Comparison of ENCODE assay signal across 1 cellular context in the genomic region with DNA sequence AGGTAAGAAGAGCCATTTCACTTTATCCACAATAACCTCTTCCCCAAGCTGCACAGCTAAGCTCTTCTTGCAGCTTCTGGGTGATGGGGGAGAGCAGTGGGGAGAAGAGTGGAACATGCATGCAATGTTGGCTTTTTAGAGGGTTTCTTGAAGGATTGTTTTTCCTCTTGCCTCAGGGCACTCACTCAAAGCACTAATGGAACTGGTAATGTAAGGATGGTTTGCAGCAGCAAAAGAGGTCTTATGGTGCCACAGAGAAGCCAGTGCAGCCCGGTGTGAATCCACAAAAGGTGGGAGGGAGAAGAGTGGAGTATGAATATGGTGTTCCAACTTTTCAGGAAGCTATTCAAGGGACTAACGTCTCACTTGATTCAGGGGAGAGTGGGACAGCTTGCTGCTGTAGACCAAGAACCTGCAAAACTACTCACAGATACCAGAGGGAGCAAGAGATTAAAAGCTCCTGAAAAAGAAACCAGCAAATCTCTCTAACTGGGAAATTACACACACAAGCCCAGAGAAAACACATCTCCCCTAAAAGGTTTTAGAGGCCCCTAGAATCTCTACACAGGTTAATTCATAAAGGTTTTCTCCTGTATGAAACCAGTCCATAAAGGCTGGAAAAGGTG.
TF ChIP-seq lines count a peak whose summit lies in the region.

No MANE protein-coding gene starts in this region.

TF ChIP-seq in GM23338, 12 proteins besides CTCF, POLR2A, EP300 and RAD21 (continued from another document):
- TF ChIP-seq, protein P1, sequence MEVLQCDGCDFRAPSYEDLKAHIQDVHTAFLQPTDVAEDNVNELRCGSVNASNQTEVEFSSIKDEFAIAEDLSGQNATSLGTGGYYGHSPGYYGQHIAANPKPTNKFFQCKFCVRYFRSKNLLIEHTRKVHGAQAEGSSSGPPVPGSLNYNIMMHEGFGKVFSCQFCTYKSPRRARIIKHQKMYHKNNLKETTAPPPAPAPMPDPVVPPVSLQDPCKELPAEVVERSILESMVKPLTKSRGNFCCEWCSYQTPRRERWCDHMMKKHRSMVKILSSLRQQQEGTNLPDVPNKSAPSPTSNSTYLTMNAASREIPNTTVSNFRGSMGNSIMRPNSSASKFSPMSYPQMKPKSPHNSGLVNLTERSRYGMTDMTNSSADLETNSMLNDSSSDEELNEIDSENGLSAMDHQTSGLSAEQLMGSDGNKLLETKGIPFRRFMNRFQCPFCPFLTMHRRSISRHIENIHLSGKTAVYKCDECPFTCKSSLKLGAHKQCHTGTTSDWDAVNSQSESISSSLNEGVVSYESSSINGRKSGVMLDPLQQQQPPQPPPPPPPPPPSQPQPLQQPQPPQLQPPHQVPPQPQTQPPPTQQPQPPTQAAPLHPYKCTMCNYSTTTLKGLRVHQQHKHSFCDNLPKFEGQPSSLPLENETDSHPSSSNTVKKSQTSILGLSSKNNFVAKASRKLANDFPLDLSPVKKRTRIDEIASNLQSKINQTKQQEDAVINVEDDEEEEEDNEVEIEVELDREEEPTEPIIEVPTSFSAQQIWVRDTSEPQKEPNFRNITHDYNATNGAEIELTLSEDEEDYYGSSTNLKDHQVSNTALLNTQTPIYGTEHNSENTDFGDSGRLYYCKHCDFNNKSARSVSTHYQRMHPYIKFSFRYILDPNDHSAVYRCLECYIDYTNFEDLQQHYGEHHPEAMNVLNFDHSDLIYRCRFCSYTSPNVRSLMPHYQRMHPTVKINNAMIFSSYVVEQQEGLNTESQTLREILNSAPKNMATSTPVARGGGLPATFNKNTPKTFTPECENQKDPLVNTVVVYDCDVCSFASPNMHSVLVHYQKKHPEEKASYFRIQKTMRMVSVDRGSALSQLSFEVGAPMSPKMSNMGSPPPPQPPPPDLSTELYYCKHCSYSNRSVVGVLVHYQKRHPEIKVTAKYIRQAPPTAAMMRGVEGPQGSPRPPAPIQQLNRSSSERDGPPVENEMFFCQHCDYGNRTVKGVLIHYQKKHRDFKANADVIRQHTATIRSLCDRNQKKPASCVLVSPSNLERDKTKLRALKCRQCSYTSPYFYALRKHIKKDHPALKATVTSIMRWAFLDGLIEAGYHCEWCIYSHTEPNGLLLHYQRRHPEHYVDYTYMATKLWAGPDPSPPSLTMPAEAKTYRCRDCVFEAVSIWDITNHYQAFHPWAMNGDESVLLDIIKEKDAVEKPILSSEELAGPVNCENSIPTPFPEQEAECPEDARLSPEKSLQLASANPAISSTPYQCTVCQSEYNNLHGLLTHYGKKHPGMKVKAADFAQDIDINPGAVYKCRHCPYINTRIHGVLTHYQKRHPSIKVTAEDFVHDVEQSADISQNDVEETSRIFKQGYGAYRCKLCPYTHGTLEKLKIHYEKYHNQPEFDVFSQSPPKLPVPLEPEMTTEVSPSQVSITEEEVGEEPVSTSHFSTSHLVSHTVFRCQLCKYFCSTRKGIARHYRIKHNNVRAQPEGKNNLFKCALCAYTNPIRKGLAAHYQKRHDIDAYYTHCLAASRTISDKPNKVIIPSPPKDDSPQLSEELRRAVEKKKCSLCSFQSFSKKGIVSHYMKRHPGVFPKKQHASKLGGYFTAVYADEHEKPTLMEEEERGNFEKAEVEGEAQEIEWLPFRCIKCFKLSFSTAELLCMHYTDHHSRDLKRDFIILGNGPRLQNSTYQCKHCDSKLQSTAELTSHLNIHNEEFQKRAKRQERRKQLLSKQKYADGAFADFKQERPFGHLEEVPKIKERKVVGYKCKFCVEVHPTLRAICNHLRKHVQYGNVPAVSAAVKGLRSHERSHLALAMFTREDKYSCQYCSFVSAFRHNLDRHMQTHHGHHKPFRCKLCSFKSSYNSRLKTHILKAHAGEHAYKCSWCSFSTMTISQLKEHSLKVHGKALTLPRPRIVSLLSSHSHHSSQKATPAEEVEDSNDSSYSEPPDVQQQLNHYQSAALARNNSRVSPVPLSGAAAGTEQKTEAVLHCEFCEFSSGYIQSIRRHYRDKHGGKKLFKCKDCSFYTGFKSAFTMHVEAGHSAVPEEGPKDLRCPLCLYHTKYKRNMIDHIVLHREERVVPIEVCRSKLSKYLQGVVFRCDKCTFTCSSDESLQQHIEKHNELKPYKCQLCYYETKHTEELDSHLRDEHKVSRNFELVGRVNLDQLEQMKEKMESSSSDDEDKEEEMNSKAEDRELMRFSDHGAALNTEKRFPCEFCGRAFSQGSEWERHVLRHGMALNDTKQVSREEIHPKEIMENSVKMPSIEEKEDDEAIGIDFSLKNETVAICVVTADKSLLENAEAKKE (CRISPR knock-in tag; IDR thresholded peaks at IDR 0.05): no peak
- TF ChIP-seq POLR2AphosphoS5 (IDR thresholded peaks at IDR 0.05; ENCODE audit: low read depth): no peak
- TF ChIP-seq JUNB (IDR thresholded peaks at IDR 0.05; ENCODE audit: unreplicated experiment): no peak
- TF ChIP-seq EZH2phosphoT487 (IDR thresholded peaks at IDR 0.05; ENCODE audit: unreplicated experiment): no peak
- no peak for TF ChIP-seq ZNF114 (CRISPR knock-in tag; IDR thresholded peaks at IDR 0.05)
- no peak for TF ChIP-seq STAT1 (IDR thresholded peaks at IDR 0.05; ENCODE audit: unreplicated experiment)
